8 cellular contexts compared by ENCODE assay signal in the genomic region with DNA sequence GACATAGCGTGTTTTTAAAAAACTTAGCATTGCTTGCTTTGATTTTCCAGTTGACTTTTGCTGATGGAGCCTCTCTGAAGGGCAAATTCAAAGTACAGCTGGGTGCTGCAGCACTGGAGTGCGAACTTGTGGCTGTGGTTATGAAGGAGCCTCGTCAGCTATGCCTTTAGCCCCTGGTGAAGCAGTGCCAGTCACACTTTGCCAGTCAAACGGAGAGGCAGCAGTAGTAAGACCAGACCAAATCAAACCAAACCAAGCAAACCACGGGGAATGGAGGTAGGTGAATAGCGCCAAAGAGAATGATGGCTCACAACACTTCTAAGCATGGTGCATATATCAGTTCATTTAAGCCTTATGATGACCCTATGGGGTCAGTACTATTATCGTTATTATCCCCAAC. TPM values are rescaled to one million over a fixed set of nuclear protein-coding genes. Genes with fewer than 3 reads are reported as not detected.
A peak's percentile ranks its signal among the peaks of the same experiment; 100 is the strongest.
DNase-seq lines count a peak whose midpoint lies in the region; ATAC-seq and TF ChIP-seq lines count a peak whose summit lies in the region.

No MANE protein-coding gene starts in this region.

- TF ChIP-seq POLR2A in gastrocnemius medialis (IDR thresholded peaks at IDR 0.05) = no peak

- H3K27ac ChIP-seq in HUES48 (ENCODE audit: low read depth, low read length) = peak overlapping the region; percentile 93
- H3K27ac ChIP-seq in caudate nucleus (ENCODE audit: low read depth, low read length) = peak overlapping the region; percentile 4
- H3K27ac ChIP-seq in gastrocnemius medialis = peak overlapping the region; percentile 92 to 98 (median 96)

- in situ Hi-C loops in gastrocnemius medialis (cut with MboI; ENCODE audit: low sequenced_read_pairs in 4 of 4) = loop anchor here in 2 of 4 donors (10.0 to 25.0 kb wide), 2 partner anchors 167 to 175 kb away; no protein-coding TSS in a partner anchor

- H3K4me3 ChIP-seq in GM08714 (ENCODE audit: low read length) (peak overlapping the region; percentile 65; the same call in 1 of the 2 replicates), HUES48 (ENCODE audit: low read depth, low read length) (0 out of 2 replicates have a peak overlapping the region, but pooled peaks have one; percentile 42), gastrocnemius medialis (peak overlapping the region in 2 of 4 donors; percentile 40 to 45)

- peaks cover 69% of the 10 kb centered on the region for H3K4me1 ChIP-seq in HUES48 (ENCODE audit: control insufficient read depth, insufficient read depth, low read length)
- H3K4me1 ChIP-seq in gastrocnemius medialis = peaks cover 38 to 66% of the 10 kb centered on the region in 2 donors

- no peak overlapping the region for H3K9ac ChIP-seq in HUES48 (ENCODE audit: low read depth, low read length)

- no peak for ATAC-seq in gastrocnemius medialis
- no peak for ATAC-seq in HG02885 (IDR thresholded peaks at IDR 0.05; ENCODE audit: poor library complexity, unreplicated experiment)

- H3K9me3 ChIP-seq in HUES48 (ENCODE audit: control insufficient read depth, insufficient read depth, low read length) (no peaks in the 10 kb centered on the region), gastrocnemius medialis (no peaks in the 10 kb centered on the region)

- DNase-seq in caudate nucleus (lab: John Stamatoyannopoulos, UW) = no peak
- DNase-seq in gastrocnemius medialis = no peak
- DNase-seq in NCI-H1436 treated with DMSO at 0.1 percent for 48 hours (lab: John Stamatoyannopoulos, UW) = no peak
- DNase-seq in NCI-H446 treated with DMSO at 0.1 percent for 48 hours (lab: John Stamatoyannopoulos, UW) = no peak
- no peak for DNase-seq in SHP77 treated with DMSO at 0.1 percent for 48 hours (lab: John Stamatoyannopoulos, UW)

- intact Hi-C loops in gastrocnemius medialis (cut with DNase I; ENCODE audit: low total_unique reads) = no loop called here

- TF ChIP-seq CTCF in gastrocnemius medialis (IDR thresholded peaks at IDR 0.05 in 4 of 5, conservative IDR thresholded peaks at IDR 0.05 in 1 of 5) = no peak

- H3K27me3 ChIP-seq in HUES48 (ENCODE audit: control insufficient read depth, insufficient read depth, low read length) (no peaks in the 10 kb centered on the region), gastrocnemius medialis (no peaks in the 10 kb centered on the region)

- H3K36me3 ChIP-seq in HUES48 (ENCODE audit: control insufficient read depth, insufficient read depth, low read length) (peaks cover 16% of the 10 kb centered on the region), gastrocnemius medialis (no peaks in the 10 kb centered on the region)

RNA-seq across cellular contexts. Expression of a gene that starts 15.1 kb away (rescaled TPM):
- 100 to 1,000 TPM; 260 to 853 (median 400) TPM for total RNA-seq in gastrocnemius medialis

Comparison
In these comparisons a context has a peak if more than half of its experiments do, and no peak if none do; other contexts are left out.
1. H3K27ac ChIP-seq: peak in every context shown above with its lines; median percentile 96 in gastrocnemius medialis; 93 in HUES48; 4 in caudate nucleus.